26 cellular contexts compared by ENCODE assay signal in genomic region chr3:65856907-65857306, GRCh38.
DNase-seq lines count a peak whose midpoint lies in the region; ATAC-seq, FAIRE-seq and TF ChIP-seq lines count a peak whose summit lies in the region.
"Had no signal": no experiment of that assay in that cellular context is flagged by ENCODE, and none has a peak within 500 bp of the region (broad histone marks: within the 10 kb centered on the region; RNA-seq: fewer than 3 reads in every experiment).

No MANE protein-coding gene starts in this region.

- no peaks in the 10 kb centered on the region for H3K36me3 ChIP-seq in pancreas
- H3K36me3 ChIP-seq: ascending aorta, uterus had no signal

- H3K4me1 ChIP-seq in pancreas = peaks cover 0 to 12% (median 9%) of the 10 kb centered on the region in 3 donors
- H3K4me1 ChIP-seq: uterus had no signal

- intact Hi-C loops in pancreas (cut with DNase I) = no loop called here

- FAIRE-seq in pancreas (lab: Jason Lieb, UNC) = no peak
- FAIRE-seq: islet of Langerhans had no signal

- ATAC-seq in pancreas (peak; percentile 48 to 73 (median 69)), GM21723 (IDR thresholded peaks at IDR 0.05; ENCODE audit: unreplicated experiment) (no peak)
- ATAC-seq: natural killer cell had no signal

- peak overlapping the region in 2 of 4 donors; percentile 0 to 16 for H3K27ac ChIP-seq in pancreas
- H3K27ac ChIP-seq: ascending aorta, BLaER1, dorsolateral prefrontal cortex, uterus had no signal

- H3K4me3 ChIP-seq in pancreas = no peak overlapping the region
- H3K4me3 ChIP-seq: ascending aorta, BLaER1, dorsolateral prefrontal cortex, uterus had no signal

- DNase-seq in HT-29 (ENCODE audit: low spot score) (peak; percentile 12), amniotic epithelial cell (ENCODE audit: low read depth) (peak; percentile 14), kidney tubule cell (ENCODE audit: low spot score) (peak; percentile 41), pancreas (no peak), DMS114 treated with DMSO at 0.1 percent for 48 hours (lab: John Stamatoyannopoulos, UW; ENCODE audit: unreplicated experiment) (no peak), kidney glomerular epithelial cell (lab: John Stamatoyannopoulos, UW) (no peak), islet precursor cell (no peak)
- DNase-seq: activated CD4-positive, alpha-beta T cell treated with anti-CD3 and anti-CD28 coated beads, Interleukin-2, amount 50 U/mL, for 4 hours; COR-L47; DMS79; dorsolateral prefrontal cortex; foreskin fibroblast; GF-D8; hypothalamus; midbrain; natural killer cell; NCI-H1105 treated with DMSO at 0.1 percent for 48 hours; NCI-H2029 treated with DMSO at 0.1 percent for 48 hours; NCI-H226; NCI-H774; stimulated activated CD4-positive, alpha-beta T cell treated with anti-CD3 and anti-CD28 coated beads, Interleukin-2, amount 100 ng/mL, for 24 hours; uterus had no signal

- no peaks in the 10 kb centered on the region for H3K9me3 ChIP-seq in pancreas
- H3K9me3 ChIP-seq: ascending aorta, uterus had no signal

- H3K27me3 ChIP-seq in pancreas = no peaks in the 10 kb centered on the region
- H3K27me3 ChIP-seq: ascending aorta, BLaER1, dorsolateral prefrontal cortex, uterus had no signal

- TF ChIP-seq CTCF in pancreas (IDR thresholded peaks at IDR 0.05) = no peak

- WGBS in pancreas, 2 donors = 18 to 20% methylated on average over 2 of the region's 2 CpGs

Comparison
In these comparisons a context has a peak if more than half of its experiments do, and no peak if none do; other contexts are left out.
1. DNase-seq: peak in HT-29 (single experiment), amniotic epithelial cell (single experiment) and kidney tubule cell (single experiment); none in pancreas (0 of 6), DMS114 treated with DMSO at 0.1 percent for 48 hours (single experiment), kidney glomerular epithelial cell (single experiment) and islet precursor cell (single experiment).